Comparison of ENCODE assay signal across 8 cellular contexts in genomic region chr10:114937962-114938817, GRCh38.
A peak's percentile ranks its signal among the peaks of the same experiment; 100 is the strongest.
DNase-seq lines count a peak whose midpoint lies in the region; ATAC-seq and FAIRE-seq lines count a peak whose summit lies in the region.

Gene TRUB1, plus strand, starts transcription at chr10:114938195. Its CDS starts 59 bp downstream, at chr10:114938254.

- peak; percentile 88 for DNase-seq in AG08396 (ENCODE audit: low spot score)
- DNase-seq in NCI-H345 treated with DMSO at 0.1 percent for 48 hours (lab: John Stamatoyannopoulos, UW; ENCODE audit: unreplicated experiment), result peak; percentile 69
- peak; percentile 63 to 79 (median 76) for DNase-seq in activated CD4-positive, CD25-positive, alpha-beta regulatory T cell (lab: John Stamatoyannopoulos, UW)
- DNase-seq in central memory CD8-positive, alpha-beta T cell (ENCODE audit: low spot score in 2 of 2), result peak; percentile 72 to 83
- DNase-seq in stimulated activated CD4-positive, alpha-beta T cell treated with anti-CD3 and anti-CD28 coated beads, Interleukin-12 subunit alpha, Interleukin-12 subunit beta, amount 100 ng/mL, for 4 hours, result peak; percentile 83

- peak within 1 kb of the TSS; percentile 90 for H3K4me3 Mint-ChIP-seq in central memory CD8-positive, alpha-beta T cell

- peaks cover 8% of the 10 kb centered on the region for H3K36me3 Mint-ChIP-seq in central memory CD8-positive, alpha-beta T cell (ENCODE audit: insufficient read depth)

- peak within 1 kb of the TSS; percentile 92 for H3K27ac Mint-ChIP-seq in central memory CD8-positive, alpha-beta T cell (ENCODE audit: low read depth)

- H3K4me1 Mint-ChIP-seq in central memory CD8-positive, alpha-beta T cell, result peaks cover 30% of the 10 kb centered on the region

- no peaks in the 10 kb centered on the region for H3K9me3 Mint-ChIP-seq in central memory CD8-positive, alpha-beta T cell

- ATAC-seq in GM19023 (IDR thresholded peaks at IDR 0.05; ENCODE audit: unreplicated experiment), result peak; percentile 100
- ATAC-seq in HG03280 (IDR thresholded peaks at IDR 0.05; ENCODE audit: unreplicated experiment), result peak; percentile 100
- peak; percentile 100 for ATAC-seq in central memory CD8-positive, alpha-beta T cell (replicated peaks; ENCODE audit: extremely low read depth, poor library complexity, severe bottlenecking)

- H3K27me3 Mint-ChIP-seq in central memory CD8-positive, alpha-beta T cell, result peaks cover 8% of the 10 kb centered on the region

- FAIRE-seq in islet of Langerhans (lab: Jason Lieb, UNC), result peak; percentile 82

Comparison
In these comparisons a context has a peak if more than half of its experiments do, and no peak if none do; other contexts are left out.
1. Peak in every context shown above with its lines: DNase-seq and ATAC-seq.